Comparison of ENCODE assay signal across 19 cellular contexts in the genomic region with DNA sequence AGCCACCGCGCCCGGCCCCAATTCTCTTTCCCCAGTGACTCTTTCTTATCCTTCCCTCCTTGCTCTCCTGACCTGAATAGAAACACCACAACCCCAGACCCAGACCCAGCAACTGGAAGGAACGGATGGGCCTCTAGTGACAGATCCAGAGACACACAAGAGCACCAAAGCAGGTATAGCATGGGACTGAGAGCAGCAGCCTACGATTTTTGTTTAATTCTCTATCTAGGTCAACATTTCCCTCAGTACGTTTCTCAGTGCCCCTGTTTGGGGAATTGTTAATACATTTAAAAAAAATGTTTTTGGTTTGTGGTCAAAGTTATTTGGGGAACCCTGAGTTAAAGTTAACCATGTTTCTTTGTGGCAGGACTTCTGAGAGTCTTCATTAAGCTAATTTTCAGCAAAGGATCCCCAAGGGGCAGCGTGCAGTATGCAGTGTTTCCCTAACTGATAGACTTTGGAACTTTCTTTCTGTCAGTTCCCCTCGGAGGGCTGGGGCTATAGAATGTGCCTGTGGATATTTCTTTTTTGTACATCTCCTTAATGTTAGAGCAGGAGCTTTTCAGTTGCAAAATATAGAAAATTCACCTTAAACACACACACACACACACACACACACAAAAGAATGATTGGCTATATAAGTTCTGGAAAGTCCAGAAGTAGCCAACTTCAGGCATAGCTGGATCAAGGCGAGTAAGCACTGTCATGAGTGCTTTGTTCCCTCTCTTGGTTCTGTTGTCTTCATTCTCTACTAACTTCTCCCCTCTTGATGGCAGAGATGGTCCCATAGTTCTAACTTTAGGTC. TPM values are rescaled to one million over a fixed set of nuclear protein-coding genes. Genes with fewer than 3 reads are reported as not detected.
DNase-seq lines count a peak whose midpoint lies in the region; ATAC-seq and FAIRE-seq lines count a peak whose summit lies in the region.
"Had no signal": no experiment of that assay in that cellular context is flagged by ENCODE, and none has a peak within 500 bp of the region (broad histone marks: within the 10 kb centered on the region; RNA-seq: fewer than 3 reads in every experiment).

No MANE protein-coding gene starts in this region.

- peaks cover 35% of the 10 kb centered on the region for H3K9me3 Mint-ChIP-seq in activated CD4-positive, alpha-beta memory T cell treated with anti-CD3 and anti-CD28 coated beads for 36 hours
- peaks cover 35% of the 10 kb centered on the region for H3K9me3 Mint-ChIP-seq in activated CD4-positive, alpha-beta memory T cell treated with anti-CD3 and anti-CD28 coated beads, Interleukin-2, amount 10 ng/mL, durations not matched to agents 7 days and 5 days
- peaks cover 0 to 5% (median 2%) of the 10 kb centered on the region in 7 donors for H3K9me3 Mint-ChIP-seq in naive B cell

- POLR2A ChIA-PET in activated CD4-positive, alpha-beta memory T cell treated with anti-CD3 and anti-CD28 coated beads for 36 hours (lab: Charles Lee) = interaction anchor here (0.6 to 5.2 kb wide), 2 partner anchors 11 to 34 kb away, joined by 3 to 15 read pairs; no protein-coding TSS in a partner anchor
- POLR2A ChIA-PET in activated CD4-positive, alpha-beta memory T cell treated with anti-CD3 and anti-CD28 coated beads, Interleukin-2, amount 10 ng/mL, durations not matched to agents 7 days and 5 days (lab: Charles Lee) = interaction anchor here (0.7 to 10.6 kb wide), 4 partner anchors 10 to 51 kb away, joined by 3 to 106 read pairs (median 5); no protein-coding TSS in a partner anchor

- peak; percentile 31 for FAIRE-seq in GM19239 (lab: Jason Lieb, UNC)
- FAIRE-seq: small intestine had no signal

- peaks cover 97% of the 10 kb centered on the region for H3K36me3 Mint-ChIP-seq in activated CD4-positive, alpha-beta memory T cell treated with anti-CD3 and anti-CD28 coated beads for 36 hours
- peaks cover 100% of the 10 kb centered on the region for H3K36me3 Mint-ChIP-seq in activated CD4-positive, alpha-beta memory T cell treated with anti-CD3 and anti-CD28 coated beads, Interleukin-2, amount 10 ng/mL, durations not matched to agents 7 days and 5 days (ENCODE audit: low read depth)
- H3K36me3 Mint-ChIP-seq in naive B cell = peaks cover 39 to 74% of the 10 kb centered on the region in 2 donors

- CTCF ChIA-PET in activated CD4-positive, alpha-beta memory T cell treated with anti-CD3 and anti-CD28 coated beads for 36 hours (lab: Charles Lee) = interaction anchor here (1.0 to 2.4 kb wide), 4 partner anchors 19 to 94 kb away, joined by 3 to 6 read pairs (median 5); no protein-coding TSS in a partner anchor
- CTCF ChIA-PET in activated CD4-positive, alpha-beta memory T cell treated with anti-CD3 and anti-CD28 coated beads, Interleukin-2, amount 10 ng/mL, durations not matched to agents 7 days and 5 days (lab: Charles Lee) = interaction anchor here (1.6 kb wide), 1 partner anchor 56 kb away, joined by 3 read pairs; no protein-coding TSS in a partner anchor

- H3K4me1 Mint-ChIP-seq in activated CD4-positive, alpha-beta memory T cell treated with anti-CD3 and anti-CD28 coated beads for 36 hours (ENCODE audit: low read depth) = peaks cover 61% of the 10 kb centered on the region
- peaks cover 64% of the 10 kb centered on the region for H3K4me1 Mint-ChIP-seq in activated CD4-positive, alpha-beta memory T cell treated with anti-CD3 and anti-CD28 coated beads, Interleukin-2, amount 10 ng/mL, durations not matched to agents 7 days and 5 days
- H3K4me1 Mint-ChIP-seq in naive B cell = peaks cover 37 to 48% (median 45%) of the 10 kb centered on the region in 3 donors

- ATAC-seq in naive B cell (ENCODE audit: low read depth in 2 of 2) = no peak
- ATAC-seq: heart left ventricle had no signal

- H3K4me3 Mint-ChIP-seq in activated CD4-positive, alpha-beta memory T cell treated with anti-CD3 and anti-CD28 coated beads for 36 hours = peak overlapping the region; percentile 44
- H3K4me3 Mint-ChIP-seq in activated CD4-positive, alpha-beta memory T cell treated with anti-CD3 and anti-CD28 coated beads, Interleukin-2, amount 10 ng/mL, durations not matched to agents 7 days and 5 days = no peak overlapping the region
- H3K4me3 Mint-ChIP-seq in naive B cell = peak overlapping the region in 1 of 8 donors; percentile 52
- H3K4me3 Mint-ChIP-seq: neural crest cell had no signal

- intact Hi-C loops in activated CD4-positive, alpha-beta memory T cell treated with anti-CD3 and anti-CD28 coated beads for 36 hours (cut with micrococcal nuclease) = no loop called here

- no peak for DNase-seq in activated CD4-positive, alpha-beta memory T cell treated with anti-CD3 and anti-CD28 coated beads for 36 hours
- DNase-seq in activated CD4-positive, alpha-beta memory T cell treated with anti-CD3 and anti-CD28 coated beads, Interleukin-2, amount 10 ng/mL, durations not matched to agents 7 days and 5 days = no peak
- DNase-seq in GM19239 (ENCODE audit: insufficient read length, low spot score) = no peak
- no peak for DNase-seq in naive B cell
- DNase-seq in DMS53 (lab: John Stamatoyannopoulos, UW) = no peak
- no peak for DNase-seq in NCI-H446 treated with DMSO at 0.1 percent for 48 hours (lab: John Stamatoyannopoulos, UW)
- DNase-seq: activated CD4-positive, alpha-beta T cell treated with anti-CD3 and anti-CD28 coated beads for 4 hours; BE2C; colonic mucosa; heart left ventricle; midbrain; NCI-H1417; NCI-H2107; NCI-H510A treated with DMSO at 0.1 percent for 48 hours; small intestine; stimulated activated CD4-positive, alpha-beta T cell treated with anti-CD3 and anti-CD28 coated beads, Interleukin-2, amount 100 ng/mL, for 48 hours had no signal

- H3K27me3 Mint-ChIP-seq in activated CD4-positive, alpha-beta memory T cell treated with anti-CD3 and anti-CD28 coated beads for 36 hours = no peaks in the 10 kb centered on the region
- H3K27me3 Mint-ChIP-seq in activated CD4-positive, alpha-beta memory T cell treated with anti-CD3 and anti-CD28 coated beads, Interleukin-2, amount 10 ng/mL, durations not matched to agents 7 days and 5 days = no peaks in the 10 kb centered on the region
- H3K27me3 Mint-ChIP-seq in naive B cell = no peaks in the 10 kb centered on the region

- peak overlapping the region; percentile 35 for H3K27ac Mint-ChIP-seq in activated CD4-positive, alpha-beta memory T cell treated with anti-CD3 and anti-CD28 coated beads for 36 hours
- no peak overlapping the region for H3K27ac Mint-ChIP-seq in activated CD4-positive, alpha-beta memory T cell treated with anti-CD3 and anti-CD28 coated beads, Interleukin-2, amount 10 ng/mL, durations not matched to agents 7 days and 5 days
- H3K27ac Mint-ChIP-seq in naive B cell = peak overlapping the region in 4 of 6 donors; percentile 66 to 77 (median 70)

RNA-seq across cellular contexts. Expression of a gene that starts 6.3 kb away (rescaled TPM):
- total RNA-seq in activated CD4-positive, alpha-beta memory T cell treated with anti-CD3 and anti-CD28 coated beads for 36 hours = 100 to 1,000 TPM; 334 to 360 TPM
- total RNA-seq in activated CD4-positive, alpha-beta memory T cell treated with anti-CD3 and anti-CD28 coated beads, Interleukin-2, amount 10 ng/mL, durations not matched to agents 7 days and 5 days = 100 to 1,000 TPM; 588 to 589 TPM
- 100 to 1,000 TPM; 290 to 440 (median 351) TPM for polyA plus RNA-seq in naive B cell (ENCODE audit: low read depth in 6 of 6)

RNA-seq across cellular contexts. Expression of a gene that starts 17.8 kb away (rescaled TPM):
- total RNA-seq in activated CD4-positive, alpha-beta memory T cell treated with anti-CD3 and anti-CD28 coated beads for 36 hours = under 1 TPM; 0.77 to 0.93 TPM
- total RNA-seq in activated CD4-positive, alpha-beta memory T cell treated with anti-CD3 and anti-CD28 coated beads, Interleukin-2, amount 10 ng/mL, durations not matched to agents 7 days and 5 days = 1 to 10 TPM; 8.3 to 8.8 TPM
- 1 to 10 TPM; 2.0 to 4.5 (median 3.4) TPM for polyA plus RNA-seq in naive B cell (ENCODE audit: low read depth in 6 of 6)
- total RNA-seq: A172, pulmonary artery endothelial cell had no signal
- polyA plus RNA-seq: heart left ventricle had no signal

RNA-seq across cellular contexts. Expression of a gene that starts 22.2 kb away (rescaled TPM):
- 1 to 10 TPM; 2.3 to 2.8 TPM for total RNA-seq in activated CD4-positive, alpha-beta memory T cell treated with anti-CD3 and anti-CD28 coated beads for 36 hours
- 1 to 10 TPM; 3.3 to 3.6 TPM for total RNA-seq in activated CD4-positive, alpha-beta memory T cell treated with anti-CD3 and anti-CD28 coated beads, Interleukin-2, amount 10 ng/mL, durations not matched to agents 7 days and 5 days
- 1 to 10 TPM; 1.0 to 2.7 (median 1.2) TPM for polyA plus RNA-seq in naive B cell (ENCODE audit: low read depth in 6 of 6)
- total RNA-seq: A172 had no signal

RNA-seq across cellular contexts. Expression of a gene that starts 26.0 kb away (rescaled TPM):
- under 1 TPM; 0.50 to 0.51 TPM for total RNA-seq in activated CD4-positive, alpha-beta memory T cell treated with anti-CD3 and anti-CD28 coated beads for 36 hours
- under 1 TPM; 0.55 to 0.68 TPM for total RNA-seq in activated CD4-positive, alpha-beta memory T cell treated with anti-CD3 and anti-CD28 coated beads, Interleukin-2, amount 10 ng/mL, durations not matched to agents 7 days and 5 days
- not detected for polyA plus RNA-seq in naive B cell (ENCODE audit: low read depth in 6 of 6)
- total RNA-seq: A172, pulmonary artery endothelial cell had no signal

RNA-seq across cellular contexts. Expression of a gene that starts 45.2 kb away (rescaled TPM):
- not detected for total RNA-seq in activated CD4-positive, alpha-beta memory T cell treated with anti-CD3 and anti-CD28 coated beads for 36 hours
- total RNA-seq in activated CD4-positive, alpha-beta memory T cell treated with anti-CD3 and anti-CD28 coated beads, Interleukin-2, amount 10 ng/mL, durations not matched to agents 7 days and 5 days = not detected
- not detected for polyA plus RNA-seq in naive B cell (ENCODE audit: low read depth in 6 of 6)
- total RNA-seq: pulmonary artery endothelial cell had no signal

Comparison
In these comparisons a context has a peak if more than half of its experiments do, and no peak if none do; other contexts are left out.
1. RNA of a gene that starts 17.8 kb away (total RNA-seq): 8.3 to 8.8 TPM in activated CD4-positive, alpha-beta memory T cell treated with anti-CD3 and anti-CD28 coated beads, Interleukin-2, amount 10 ng/mL, durations not matched to agents 7 days and 5 days; 0.77 to 0.93 TPM in activated CD4-positive, alpha-beta memory T cell treated with anti-CD3 and anti-CD28 coated beads for 36 hours; every median in the first group is over 4 times any median in the second.